ENCODE assay signal across 8 cellular contexts in the genomic region with DNA sequence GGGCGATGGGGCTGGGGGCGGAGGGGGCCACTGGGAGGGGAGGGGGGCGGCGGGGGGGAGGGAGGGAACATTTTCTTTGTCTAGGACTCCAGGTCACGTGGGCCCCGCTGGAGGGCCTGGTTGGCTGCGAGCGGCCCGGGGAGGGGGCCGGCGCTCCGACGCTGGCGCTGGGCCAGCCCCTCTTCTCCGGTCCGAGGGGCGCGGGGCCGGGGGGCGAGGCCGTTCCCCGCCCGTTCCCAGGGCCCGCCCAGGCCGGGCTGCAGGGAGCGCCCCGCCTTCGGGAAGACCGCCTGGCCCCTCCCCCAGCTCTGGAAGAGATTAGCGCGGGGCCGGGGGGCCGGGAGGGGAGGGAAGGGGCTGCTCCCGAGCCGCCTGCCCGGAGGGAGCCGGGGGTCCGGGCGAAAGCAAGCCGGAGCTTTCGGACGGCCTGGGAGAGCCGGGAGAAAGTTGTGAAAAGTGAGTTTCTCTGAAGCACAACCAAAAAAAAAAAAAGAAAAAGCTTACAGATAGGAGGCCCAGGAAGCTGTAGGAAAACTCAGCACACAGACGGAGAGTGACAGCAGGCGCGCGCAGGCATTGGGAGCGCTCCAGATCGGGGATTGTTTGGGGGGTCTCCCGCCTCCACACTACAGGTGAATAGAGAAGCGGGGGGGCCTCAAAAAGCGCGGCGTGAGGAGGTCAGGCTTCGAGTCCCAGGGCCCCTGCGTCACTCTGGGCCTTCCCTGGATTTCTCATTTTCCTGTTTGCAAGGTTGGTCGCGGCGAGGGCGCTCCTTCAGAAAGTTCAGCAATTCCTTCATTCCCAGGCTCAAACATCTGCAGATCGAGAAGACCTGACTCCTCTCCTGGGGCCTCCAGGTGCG.
A peak's percentile ranks its signal among the peaks of the same experiment; 100 is the strongest.
DNase-seq lines count a peak whose midpoint lies in the region; ATAC-seq and TF ChIP-seq lines count a peak whose summit lies in the region.

No MANE protein-coding gene starts in this region.

- H3K36me3 Mint-ChIP-seq in activated naive CD8-positive, alpha-beta T cell treated with anti-CD3 and anti-CD28 coated beads, Interleukin-2, amount 10 ng/mL, durations not matched to agents 7 days and 5 days: peaks cover 33% of the 10 kb centered on the region

- H3K27ac Mint-ChIP-seq in activated naive CD8-positive, alpha-beta T cell treated with anti-CD3 and anti-CD28 coated beads, Interleukin-2, amount 10 ng/mL, durations not matched to agents 7 days and 5 days: peak overlapping the region; percentile 57

- peak; percentile 45 for DNase-seq in EL
- peak; percentile 55 for DNase-seq in PC-3
- peak; percentile 68 for DNase-seq in activated naive CD8-positive, alpha-beta T cell treated with anti-CD3 and anti-CD28 coated beads, Interleukin-2, amount 10 ng/mL, durations not matched to agents 7 days and 5 days
- peak; percentile 82 to 90 (median 90) for DNase-seq in right cardiac atrium
- peak; percentile 29 for DNase-seq in retinal pigment epithelial cell (ENCODE audit: low read depth)

- peak; percentile 62 for ATAC-seq in HG03432 (IDR thresholded peaks at IDR 0.05; ENCODE audit: unreplicated experiment)
- ATAC-seq in PC-3: peak; percentile 67
- ATAC-seq in activated naive CD8-positive, alpha-beta T cell treated with anti-CD3 and anti-CD28 coated beads, Interleukin-2, amount 10 ng/mL, durations not matched to agents 7 days and 5 days (ENCODE audit: low read depth): peak; percentile 64
- peak; percentile 78 to 86 for ATAC-seq in right cardiac atrium
- no peak for ATAC-seq in GM19455 (IDR thresholded peaks at IDR 0.05; ENCODE audit: unreplicated experiment)
- ATAC-seq in HG03196 (IDR thresholded peaks at IDR 0.05; ENCODE audit: unreplicated experiment): no peak

- H3F3A ChIP-seq in PC-3 (ENCODE audit: low read length, unreplicated experiment): no peaks in the 10 kb centered on the region

- no TSS peak for BruUV-seq in PC-3 (replicated peaks; lab: Mats Ljungman, UMichigan)

- intact Hi-C loops in PC-3 (cut with micrococcal nuclease) (no loop called here), right cardiac atrium (cut with DNase I) (no loop called here)

- peak overlapping the region; percentile 97 for H3K4me2 ChIP-seq in PC-3 (ENCODE audit: low read length)

- H3K9me3 Mint-ChIP-seq in activated naive CD8-positive, alpha-beta T cell treated with anti-CD3 and anti-CD28 coated beads, Interleukin-2, amount 10 ng/mL, durations not matched to agents 7 days and 5 days: no peaks in the 10 kb centered on the region

- H3K27me3 Mint-ChIP-seq in activated naive CD8-positive, alpha-beta T cell treated with anti-CD3 and anti-CD28 coated beads, Interleukin-2, amount 10 ng/mL, durations not matched to agents 7 days and 5 days: no peaks in the 10 kb centered on the region

- TF ChIP-seq CTCF in PC-3 (conservative IDR thresholded peaks at IDR 0.05; ENCODE audit: low read depth, low read length): no peak
- TF ChIP-seq CTCF in retinal pigment epithelial cell (conservative IDR thresholded peaks at IDR 0.05; ENCODE audit: low read depth, low read length): no peak

- CTCF ChIA-PET in PC-3 (lab: Charles Lee): interaction anchor here (1.0 kb wide), 1 partner anchor 109 kb away, joined by 3 read pairs; no protein-coding TSS in a partner anchor

- POLR2A ChIA-PET in PC-3 (lab: Charles Lee; ENCODE audit: unreplicated experiment): interaction anchor here (0.6 kb wide), 1 partner anchor 10 kb away, joined by 7 read pairs; no protein-coding TSS in a partner anchor
- POLR2A ChIA-PET in activated naive CD8-positive, alpha-beta T cell treated with anti-CD3 and anti-CD28 coated beads, Interleukin-2, amount 10 ng/mL, durations not matched to agents 7 days and 5 days (lab: Charles Lee): interaction anchor here (0.5 to 3.6 kb wide), 8 partner anchors 8 to 61 kb away, joined by 3 to 21 read pairs (median 6); no protein-coding TSS in a partner anchor

- WGBS in right cardiac atrium: 7% methylated on average over 60 of the region's 62 CpGs

- H3K27ac ChIP-seq in PC-3 (ENCODE audit: low read length) (no peak overlapping the region), right cardiac atrium (ENCODE audit: low read length) (peak overlapping the region; percentile 49)

- H3K4me3 Mint-ChIP-seq in activated naive CD8-positive, alpha-beta T cell treated with anti-CD3 and anti-CD28 coated beads, Interleukin-2, amount 10 ng/mL, durations not matched to agents 7 days and 5 days: peak overlapping the region; percentile 87

- H3K9me3 ChIP-seq in PC-3 (ENCODE audit: low read length) (no peaks in the 10 kb centered on the region), right cardiac atrium (ENCODE audit: control insufficient read depth, low read length) (no peaks in the 10 kb centered on the region)

- peak overlapping the region; percentile 70 for H3K4me3 ChIP-seq in PC-3 (ENCODE audit: low read length)
- H3K4me3 ChIP-seq in right cardiac atrium (ENCODE audit: low read length): peak overlapping the region; percentile 74
- peak overlapping the region; percentile 48 for H3K4me3 ChIP-seq in retinal pigment epithelial cell (ENCODE audit: low read length)

- peak overlapping the region; percentile 98 for H2AFZ ChIP-seq in PC-3 (ENCODE audit: low read length)

- H3K27me3 ChIP-seq in PC-3 (ENCODE audit: low read length) (no peaks in the 10 kb centered on the region), right cardiac atrium (ENCODE audit: control insufficient read depth, insufficient read depth) (no peaks in the 10 kb centered on the region)

- H3K9me2 ChIP-seq in PC-3 (replicated peaks; ENCODE audit: low read length): no peaks in the 10 kb centered on the region

- H3K9ac ChIP-seq in PC-3 (ENCODE audit: low read length): peak overlapping the region; percentile 80

- H3K79me2 ChIP-seq in PC-3 (ENCODE audit: low read length): peaks cover 18% of the 10 kb centered on the region; the same call in 1 of the 2 replicates

- no peaks in the 10 kb centered on the region for H3K36me3 ChIP-seq in PC-3 (ENCODE audit: low read depth, low read length)

- no peaks in the 10 kb centered on the region for H4K20me1 ChIP-seq in PC-3 (ENCODE audit: low read length)

- peaks cover 11% of the 10 kb centered on the region; the same call in 1 of the 2 replicates for H3K4me1 ChIP-seq in PC-3 (ENCODE audit: insufficient read depth, low read length)
- peaks cover 7% of the 10 kb centered on the region for H3K4me1 ChIP-seq in right cardiac atrium (ENCODE audit: control insufficient read depth, insufficient read depth, low read length)

- H3K4me1 Mint-ChIP-seq in activated naive CD8-positive, alpha-beta T cell treated with anti-CD3 and anti-CD28 coated beads, Interleukin-2, amount 10 ng/mL, durations not matched to agents 7 days and 5 days: peaks cover 26% of the 10 kb centered on the region

Comparison
In these comparisons a context has a peak if more than half of its experiments do, and no peak if none do; other contexts are left out.
1. DNase-seq: peak in every context shown above with its lines; median percentile 90 in right cardiac atrium; 68 in activated naive CD8-positive, alpha-beta T cell treated with anti-CD3 and anti-CD28 coated beads, Interleukin-2, amount 10 ng/mL, durations not matched to agents 7 days and 5 days; 55 in PC-3; 45 in EL; 29 in retinal pigment epithelial cell.
2. ATAC-seq: peak in HG03432 (single experiment), PC-3 (single experiment), activated naive CD8-positive, alpha-beta T cell treated with anti-CD3 and anti-CD28 coated beads, Interleukin-2, amount 10 ng/mL, durations not matched to agents 7 days and 5 days (single experiment) and right cardiac atrium (2 of 2); none in GM19455 (single experiment) and HG03196 (single experiment).
3. Peak in every context shown above with its lines, with median percentiles within 50 percentile points of each other: H3K4me3 ChIP-seq.